ENCODE assay signal across 2 cellular contexts in genomic region chr15:50906954-50907865, GRCh38.
TF ChIP-seq lines count a peak whose summit lies in the region.

No MANE protein-coding gene starts in this region.

TF ChIP-seq in GM12878, 131 proteins besides CTCF, POLR2A, EP300 and RAD21 (continued from another document and continues in another):
- TF ChIP-seq PKNOX1 (IDR thresholded peaks at IDR 0.05): peak; percentile 64; the same call in 1 of the 2 replicates
- TF ChIP-seq CEBPB (IDR thresholded peaks at IDR 0.05; ENCODE audit: borderline replicate concordance in 1 of 2, low read depth in 2 of 2, low read length in 2 of 2): peak in 1 of 2 experiments; percentile 4; a peak in 1 of 4 replicates
- peak; percentile 71; the same call in 1 of the 2 replicates for TF ChIP-seq MAX (IDR thresholded peaks at IDR 0.05; ENCODE audit: low read depth, low read length)
- TF ChIP-seq SKIL (IDR thresholded peaks at IDR 0.05; ENCODE audit: low read depth, poor library complexity, severe bottlenecking): peak; percentile 90
- 0 out of 3 replicates have a peak, but pooled peaks of 1 of the 2 experiments have one; percentile 21 for TF ChIP-seq EGR1 (IDR thresholded peaks at IDR 0.05; ENCODE audit: borderline replicate concordance in 1 of 2, low read depth in 2 of 2, low read length in 2 of 2)
- TF ChIP-seq E2F4 (IDR thresholded peaks at IDR 0.05; ENCODE audit: low read depth, low read length): peak; percentile 59; the same call in 1 of the 2 replicates
- peak; percentile 76 for TF ChIP-seq POU2F2 (IDR thresholded peaks at IDR 0.05; ENCODE audit: borderline replicate concordance, low read depth, low read length)
- TF ChIP-seq ZNF207 (IDR thresholded peaks at IDR 0.05; ENCODE audit: borderline replicate concordance): no peak
- 0 out of 2 replicates have a peak, but pooled peaks have one; percentile 19 for TF ChIP-seq PML (IDR thresholded peaks at IDR 0.05; ENCODE audit: low read length)
- peak; percentile 55; the same call in 1 of the 2 replicates for TF ChIP-seq CREM (IDR thresholded peaks at IDR 0.05; ENCODE audit: low read depth)
- TF ChIP-seq BHLHE40 (IDR thresholded peaks at IDR 0.05; ENCODE audit: borderline replicate concordance in 1 of 2, low read depth in 2 of 2, low read length in 1 of 2): peak; percentile 94 to 96
- peak; percentile 40 for TF ChIP-seq DPF2 (IDR thresholded peaks at IDR 0.05)
- TF ChIP-seq RAD51 (IDR thresholded peaks at IDR 0.05): peak; percentile 66
- TF ChIP-seq BCL3 (IDR thresholded peaks at IDR 0.05; ENCODE audit: borderline replicate concordance, insufficient read depth, low read depth, low read length, poor library complexity, severe bottlenecking): peak; percentile 82
- peak; percentile 51 for TF ChIP-seq TCF7 (IDR thresholded peaks at IDR 0.05; ENCODE audit: borderline replicate concordance)
- TF ChIP-seq STAT1 (conservative IDR thresholded peaks at IDR 0.05): no peak
- TF ChIP-seq USF2 (IDR thresholded peaks at IDR 0.05; ENCODE audit: borderline replicate concordance, low read depth, low read length): no peak
- TF ChIP-seq SP1 (IDR thresholded peaks at IDR 0.05; ENCODE audit: low read depth, low read length): peak; percentile 9
- peak; percentile 89 for TF ChIP-seq MTA2 (IDR thresholded peaks at IDR 0.05; ENCODE audit: low read depth)
- peak; percentile 86 for TF ChIP-seq RUNX3 (IDR thresholded peaks at IDR 0.05; ENCODE audit: low read length)

TF ChIP-seq in HepG2, 621 proteins besides CTCF, POLR2A, EP300 and RAD21 (continued from another document and continues in another):
- TF ChIP-seq HBP1 (CRISPR knock-in tag; IDR thresholded peaks at IDR 0.05; ENCODE audit: low read depth) (peak; percentile 62; the same call in 1 of the 2 replicates), PBX3 (CRISPR knock-in tag; IDR thresholded peaks at IDR 0.05; ENCODE audit: borderline replicate concordance) (no peak), ZNF597 (CRISPR knock-in tag; IDR thresholded peaks at IDR 0.05) (no peak), RARA (CRISPR knock-in tag; IDR thresholded peaks at IDR 0.05) (peak; percentile 41; the same call in 1 of the 2 replicates), HNF4G (IDR thresholded peaks at IDR 0.05; ENCODE audit: borderline replicate concordance, low read depth, low read length) (peak; percentile 49; the same call in 1 of the 2 replicates), HNF4G (CRISPR knock-in tag; IDR thresholded peaks at IDR 0.05; ENCODE audit: borderline replicate concordance, low read depth) (no peak), ZMAT3 (CRISPR knock-in tag; conservative IDR thresholded peaks at IDR 0.05) (0 out of 2 replicates have a peak, but pooled peaks have one; percentile 34), CHCHD3 (CRISPR knock-in tag; IDR thresholded peaks at IDR 0.05) (no peak), ZNF784 (CRISPR knock-in tag; IDR thresholded peaks at IDR 0.05; ENCODE audit: borderline replicate concordance) (no peak), ZNF564 (CRISPR knock-in tag; IDR thresholded peaks at IDR 0.05) (0 out of 2 replicates have a peak, but pooled peaks have one; percentile 32), DRAP1 (CRISPR knock-in tag; IDR thresholded peaks at IDR 0.05) (no peak), CENPT (CRISPR knock-in tag; IDR thresholded peaks at IDR 0.05; ENCODE audit: low read depth) (no peak), HNF4A (CRISPR knock-in tag; IDR thresholded peaks at IDR 0.05) (peak; percentile 62), IRF2 (CRISPR knock-in tag; IDR thresholded peaks at IDR 0.05) (peak; percentile 94), STAG1 (CRISPR knock-in tag; IDR thresholded peaks at IDR 0.05) (no peak), NONO (IDR thresholded peaks at IDR 0.05) (no peak), NONO (CRISPR knock-in tag; conservative IDR thresholded peaks at IDR 0.05) (no peak), ATRX (CRISPR knock-in tag; IDR thresholded peaks at IDR 0.05; ENCODE audit: borderline replicate concordance) (no peak), SIN3B (IDR thresholded peaks at IDR 0.05; ENCODE audit: low read length) (peak; percentile 35; the same call in 1 of the 2 replicates), MXI1 (IDR thresholded peaks at IDR 0.05; ENCODE audit: borderline replicate concordance, low read depth, low read length) (peak; percentile 76; the same call in 2 of the 3 replicates), ZNF136 (CRISPR knock-in tag; IDR thresholded peaks at IDR 0.05; ENCODE audit: low read depth) (no peak), SMARCC2 (IDR thresholded peaks at IDR 0.05) (no peak), KMT2B (CRISPR knock-in tag; IDR thresholded peaks at IDR 0.05) (peak; percentile 68; the same call in 1 of the 2 replicates), SP2 (CRISPR knock-in tag; IDR thresholded peaks at IDR 0.05) (no peak), JDP2 (CRISPR knock-in tag; IDR thresholded peaks at IDR 0.05; ENCODE audit: borderline replicate concordance) (no peak), ZNF382 (CRISPR knock-in tag; IDR thresholded peaks at IDR 0.05; ENCODE audit: borderline replicate concordance) (no peak), CHD2 (IDR thresholded peaks at IDR 0.05; ENCODE audit: low read depth, low read length) (no peak), ARID5B (CRISPR knock-in tag; IDR thresholded peaks at IDR 0.05) (0 out of 2 replicates have a peak, but pooled peaks have one; percentile 13), MYC (CRISPR knock-in tag; IDR thresholded peaks at IDR 0.05; ENCODE audit: borderline replicate concordance) (peak; percentile 72; the same call in 1 of the 2 replicates), ZNF563 (CRISPR knock-in tag; IDR thresholded peaks at IDR 0.05) (no peak), KLF9 (CRISPR knock-in tag; IDR thresholded peaks at IDR 0.05; ENCODE audit: low read depth) (no peak), ZNF503 (CRISPR knock-in tag; IDR thresholded peaks at IDR 0.05) (no peak), MAX (IDR thresholded peaks at IDR 0.05) (peak; percentile 69), ZBTB42 (CRISPR knock-in tag; IDR thresholded peaks at IDR 0.05) (no peak), ZSCAN31 (CRISPR knock-in tag; IDR thresholded peaks at IDR 0.05; ENCODE audit: low read depth) (no peak), NFE2L1 (CRISPR knock-in tag; IDR thresholded peaks at IDR 0.05; ENCODE audit: borderline replicate concordance) (no peak), ZNF34 (CRISPR knock-in tag; IDR thresholded peaks at IDR 0.05; ENCODE audit: borderline replicate concordance) (no peak), ZNF431 (CRISPR knock-in tag; IDR thresholded peaks at IDR 0.05; ENCODE audit: borderline replicate concordance, low read depth) (no peak), NCOR1 (IDR thresholded peaks at IDR 0.05; ENCODE audit: borderline replicate concordance, low read length) (no peak), HMG20A (CRISPR knock-in tag; IDR thresholded peaks at IDR 0.05; ENCODE audit: borderline replicate concordance) (no peak), ZZZ3 (CRISPR knock-in tag; IDR thresholded peaks at IDR 0.05; ENCODE audit: borderline replicate concordance) (no peak), AFF4 (CRISPR knock-in tag; IDR thresholded peaks at IDR 0.05) (no peak)
